In genomic region chr11:70849031-70849430, GRCh38 we compare ENCODE assay signal across 8 cellular contexts.
"Had no signal": no experiment of that assay in that cellular context is flagged by ENCODE, and none has a peak within 500 bp of the region (broad histone marks: within the 10 kb centered on the region; RNA-seq: fewer than 3 reads in every experiment).

No MANE protein-coding gene starts in this region.

- DNase-seq: GDM1, GF-D8 had no signal

- ATAC-seq: GM12878 had no signal

- FAIRE-seq: G401.6, GM12878, GM12891, GM12892, GM18507, GM19239 had no signal

- H3K4me3 ChIP-seq: GM12878 had no signal
